Comparison of ENCODE assay signal across 1 cellular context in genomic region chr19:47991191-47991808, GRCh38.
A peak's percentile ranks its signal among the peaks of the same experiment; 100 is the strongest.
TF ChIP-seq lines count a peak whose summit lies in the region.

No MANE protein-coding gene starts in this region.

TF ChIP-seq in HEK293, 187 proteins besides CTCF, POLR2A, EP300 and RAD21 (continued from another document):
- 0 out of 2 replicates have a peak, but pooled peaks have one; percentile 22 for TF ChIP-seq PATZ1 (tag by site-specific recombination; IDR thresholded peaks at IDR 0.05)
- TF ChIP-seq ZNF549 (tag by site-specific recombination; IDR thresholded peaks at IDR 0.05): no peak
- TF ChIP-seq ZNF398 (tag by site-specific recombination; IDR thresholded peaks at IDR 0.05): peak; percentile 79
- TF ChIP-seq ZNF148 (tag by site-specific recombination; IDR thresholded peaks at IDR 0.05; ENCODE audit: borderline replicate concordance): no peak
- no peak for TF ChIP-seq ZNF645 (tag by site-specific recombination; IDR thresholded peaks at IDR 0.05)
- TF ChIP-seq ZBTB17 (tag by site-specific recombination; IDR thresholded peaks at IDR 0.05): 0 out of 2 replicates have a peak, but pooled peaks have one; percentile 29
- TF ChIP-seq ZNF600 (tag by site-specific recombination; IDR thresholded peaks at IDR 0.05): 0 out of 2 replicates have a peak, but pooled peaks have one; percentile 37
- no peak for TF ChIP-seq ZNF560 (tag by site-specific recombination; IDR thresholded peaks at IDR 0.05; ENCODE audit: borderline replicate concordance)
- no peak for TF ChIP-seq ATF2 (tag by site-specific recombination; IDR thresholded peaks at IDR 0.05; ENCODE audit: low read depth)
- peak; percentile 21; the same call in 1 of the 2 replicates for TF ChIP-seq ZNF248 (tag by site-specific recombination; IDR thresholded peaks at IDR 0.05)
- 0 out of 2 replicates have a peak, but pooled peaks have one; percentile 13 for TF ChIP-seq ZNF843 (tag by site-specific recombination; IDR thresholded peaks at IDR 0.05)
- peak; percentile 28 for TF ChIP-seq ZBTB11 (tag by site-specific recombination; conservative IDR thresholded peaks at IDR 0.05; ENCODE audit: low read depth)
